In genomic region chr2:154402138-154402714, GRCh38 we compare ENCODE assay signal across 8 cellular contexts.
DNase-seq lines count a peak whose midpoint lies in the region; ATAC-seq and TF ChIP-seq lines count a peak whose summit lies in the region.

No MANE protein-coding gene starts in this region.

- H3K4me1 ChIP-seq in SK-N-SH (ENCODE audit: control insufficient read depth in 1 of 2, insufficient read depth in 2 of 2, low read depth in 1 of 2, low read length in 1 of 2) (no peaks in the 10 kb centered on the region), hepatocyte (ENCODE audit: insufficient read depth) (no peaks in the 10 kb centered on the region), sigmoid colon (no peaks in the 10 kb centered on the region)
- no peaks in the 10 kb centered on the region for H3K4me1 ChIP-seq in effector memory CD4-positive, alpha-beta T cell (ENCODE audit: control insufficient read depth, insufficient read depth, low read length, poor library complexity, severe bottlenecking)

- no peaks in the 10 kb centered on the region for H3F3A ChIP-seq in SK-N-SH (replicated peaks; ENCODE audit: insufficient read depth)

- intact Hi-C loops in sigmoid colon (cut with DNase I), result no loop called here

- H3K27me3 ChIP-seq in SK-N-SH (ENCODE audit: insufficient read depth) (no peaks in the 10 kb centered on the region), hepatocyte (no peaks in the 10 kb centered on the region), sigmoid colon (no peaks in the 10 kb centered on the region)
- H3K27me3 ChIP-seq in effector memory CD4-positive, alpha-beta T cell (replicated peaks; ENCODE audit: control insufficient read depth, insufficient read depth, low read length, poor library complexity, severe bottlenecking), result no peaks in the 10 kb centered on the region

- TF ChIP-seq EP300 in SK-N-SH (IDR thresholded peaks at IDR 0.05; ENCODE audit: borderline replicate concordance in 1 of 2, low read depth in 1 of 2, low read length in 1 of 2) (no peak), sigmoid colon (IDR thresholded peaks at IDR 0.05) (no peak)

- no peaks in the 10 kb centered on the region for H3K27me3 Mint-ChIP-seq in stimulated activated naive B cell treated with anti-CD40 and anti-IgM and Interleukin-4, amounts not matched to agents 10 μg/mL and 1 μg/mL and 100 μg/mL, for 72 hours

- H3K27ac ChIP-seq in SK-N-SH (ENCODE audit: low read depth in 2 of 2, low read length in 1 of 2) (no peak overlapping the region), hepatocyte (no peak overlapping the region), sigmoid colon (no peak overlapping the region)
- H3K27ac ChIP-seq in effector memory CD4-positive, alpha-beta T cell (ENCODE audit: insufficient read depth, low read length, poor library complexity, severe bottlenecking), result no peak overlapping the region

- 32% methylated on average over 5 of the region's 5 CpGs for WGBS in SK-N-SH (ENCODE audit: low lambda C conversion rate)
- WGBS in hepatocyte (ENCODE audit: low lambda C conversion rate, missing lambda C conversion rate), result 31% methylated on average over 5 of the region's 5 CpGs
- WGBS in sigmoid colon, 2 donors, result 8 to 39% methylated on average over 5 of the region's 5 CpGs

- no peak overlapping the region for H2AFZ ChIP-seq in SK-N-SH (ENCODE audit: low read depth)
- no peak overlapping the region for H2AFZ ChIP-seq in hepatocyte

- TF ChIP-seq RAD21 in SK-N-SH (IDR thresholded peaks at IDR 0.05; ENCODE audit: low read length), result peak; percentile 47; the same call in 1 of the 2 replicates

- no peaks in the 10 kb centered on the region for H3K9me2 ChIP-seq in SK-N-SH
- H3K9me2 ChIP-seq in hepatocyte (replicated peaks; ENCODE audit: insufficient read depth), result no peaks in the 10 kb centered on the region

- H3K4me3 Mint-ChIP-seq in stimulated activated naive B cell treated with anti-CD40 and anti-IgM and Interleukin-4, amounts not matched to agents 10 μg/mL and 1 μg/mL and 100 μg/mL, for 72 hours, result no peak overlapping the region

- H3K9me3 Mint-ChIP-seq in stimulated activated naive B cell treated with anti-CD40 and anti-IgM and Interleukin-4, amounts not matched to agents 10 μg/mL and 1 μg/mL and 100 μg/mL, for 72 hours, result no peaks in the 10 kb centered on the region

- TF ChIP-seq CTCF in GM12874 (IDR thresholded peaks at IDR 0.05; ENCODE audit: insufficient read depth, low read depth, low read length) (peak; percentile 24; the same call in 1 of the 2 replicates), SK-N-SH (IDR thresholded peaks at IDR 0.05) (peak; percentile 70), hepatocyte (IDR thresholded peaks at IDR 0.05; ENCODE audit: poor library complexity) (peak; percentile 60), sigmoid colon (IDR thresholded peaks at IDR 0.05) (no peak)

- H4K20me1 ChIP-seq in SK-N-SH (ENCODE audit: insufficient read depth) (no peaks in the 10 kb centered on the region), hepatocyte (ENCODE audit: insufficient read depth, poor library complexity, severe bottlenecking) (no peaks in the 10 kb centered on the region)

- no peak overlapping the region for H3K9ac ChIP-seq in SK-N-SH

- no peaks in the 10 kb centered on the region for H3K4me1 Mint-ChIP-seq in stimulated activated naive B cell treated with anti-CD40 and anti-IgM and Interleukin-4, amounts not matched to agents 10 μg/mL and 1 μg/mL and 100 μg/mL, for 72 hours

- H3K27ac Mint-ChIP-seq in stimulated activated naive B cell treated with anti-CD40 and anti-IgM and Interleukin-4, amounts not matched to agents 10 μg/mL and 1 μg/mL and 100 μg/mL, for 72 hours, result no peak overlapping the region

- no peak overlapping the region; a peak in 1 of 4 replicates for H3K4me3 ChIP-seq in SK-N-SH (ENCODE audit: low read depth in 2 of 2, low read length in 1 of 2)
- H3K4me3 ChIP-seq in hepatocyte, result no peak overlapping the region
- H3K4me3 ChIP-seq in sigmoid colon, result no peak overlapping the region
- H3K4me3 ChIP-seq in effector memory CD4-positive, alpha-beta T cell (ENCODE audit: insufficient read depth, low read depth, low read length, poor library complexity, severe bottlenecking), result no peak overlapping the region

- POLR2A ChIA-PET in SK-N-SH (lab: Yijun Ruan, JAX), result no interaction called here

- no peak for ATAC-seq in stimulated activated naive B cell treated with anti-CD40 and anti-IgM and Interleukin-4, amounts not matched to agents 10 μg/mL and 1 μg/mL and 100 μg/mL, for 72 hours (replicated peaks)

- H3K36me3 ChIP-seq in SK-N-SH (replicated peaks in 1 of 2; ENCODE audit: control insufficient read depth in 1 of 2, insufficient read depth in 2 of 2, low read length in 1 of 2) (no peaks in the 10 kb centered on the region), hepatocyte (replicated peaks; ENCODE audit: insufficient read depth, low read depth) (no peaks in the 10 kb centered on the region), sigmoid colon (no peaks in the 10 kb centered on the region)
- no peaks in the 10 kb centered on the region for H3K36me3 ChIP-seq in effector memory CD4-positive, alpha-beta T cell (ENCODE audit: control insufficient read depth, insufficient read depth, low read length)

- CTCF ChIA-PET in SK-N-SH (lab: Yijun Ruan, JAX), result interaction anchor here (0.6 to 1.9 kb wide), 6 partner anchors 10 to 926 kb away, joined by 3 to 9 read pairs (median 3); no protein-coding TSS in a partner anchor

- no peaks in the 10 kb centered on the region for H3K9me3 ChIP-seq in SK-N-SH
- no peaks in the 10 kb centered on the region for H3K9me3 ChIP-seq in hepatocyte (ENCODE audit: low read depth)
- no peaks in the 10 kb centered on the region for H3K9me3 ChIP-seq in sigmoid colon
- no peaks in the 10 kb centered on the region for H3K9me3 ChIP-seq in effector memory CD4-positive, alpha-beta T cell (ENCODE audit: control insufficient read depth, low read length)

- DNase-seq in HS-5 (ENCODE audit: low read depth), result peak; percentile 31
- DNase-seq in SK-N-SH, result peak; percentile 16
- DNase-seq in hepatocyte (ENCODE audit: low spot score), result peak; percentile 47
- no peak for DNase-seq in stimulated activated naive B cell treated with anti-CD40 and anti-IgM and Interleukin-4, amounts not matched to agents 10 μg/mL and 1 μg/mL and 100 μg/mL, for 72 hours
- no peak for DNase-seq in sigmoid colon
- no peak for DNase-seq in effector memory CD4-positive, alpha-beta T cell
- no peak for DNase-seq in stimulated activated CD4-positive, alpha-beta T cell treated with anti-CD3 and anti-CD28 coated beads, Interleukin-2, amount 100 ng/mL, for 24 hours

- H3K36me3 Mint-ChIP-seq in stimulated activated naive B cell treated with anti-CD40 and anti-IgM and Interleukin-4, amounts not matched to agents 10 μg/mL and 1 μg/mL and 100 μg/mL, for 72 hours, result no peaks in the 10 kb centered on the region

- H3K79me2 ChIP-seq in SK-N-SH (ENCODE audit: insufficient read depth) (no peaks in the 10 kb centered on the region), hepatocyte (no peaks in the 10 kb centered on the region)

- no peak for TF ChIP-seq POLR2A in sigmoid colon (IDR thresholded peaks at IDR 0.05)

- no peak overlapping the region for H3K4me2 ChIP-seq in SK-N-SH
- H3K4me2 ChIP-seq in hepatocyte, result no peak overlapping the region

TF ChIP-seq in SK-N-SH, 30 proteins besides CTCF, POLR2A, EP300 and RAD21:
- TF ChIP-seq SMC3 (IDR thresholded peaks at IDR 0.05; ENCODE audit: low read depth, low read length) (peak; percentile 31; the same call in 1 of the 2 replicates), CHD2 (IDR thresholded peaks at IDR 0.05; ENCODE audit: low read length, partially characterized antibody) (no peak)
TF ChIP-seq in SK-N-SH: peak in this region for 1.

Comparison
In these comparisons a context has a peak if more than half of its experiments do, and no peak if none do; other contexts are left out.
1. CTCF ChIP-seq: peak in GM12874 (single experiment), SK-N-SH (single experiment) and hepatocyte (single experiment); none in sigmoid colon (0 of 4).
2. DNase-seq: peak in HS-5 (single experiment), SK-N-SH (single experiment) and hepatocyte (single experiment); none in stimulated activated naive B cell treated with anti-CD40 and anti-IgM and Interleukin-4, amounts not matched to agents 10 μg/mL and 1 μg/mL and 100 μg/mL, for 72 hours (single experiment), sigmoid colon (single experiment), effector memory CD4-positive, alpha-beta T cell (0 of 3) and stimulated activated CD4-positive, alpha-beta T cell treated with anti-CD3 and anti-CD28 coated beads, Interleukin-2, amount 100 ng/mL, for 24 hours (0 of 2).